ENCODE assay signal across 11 cellular contexts in genomic region chr15:90882781-90883525, GRCh38. TPM values are rescaled to one million over a fixed set of nuclear protein-coding genes. Genes with fewer than 3 reads are reported as not detected.
A peak's percentile ranks its signal among the peaks of the same experiment; 100 is the strongest.
DNase-seq lines count a peak whose midpoint lies in the region; ATAC-seq and TF ChIP-seq lines count a peak whose summit lies in the region.
"Had no signal": no experiment of that assay in that cellular context is flagged by ENCODE, and none has a peak within 500 bp of the region (broad histone marks: within the 10 kb centered on the region; RNA-seq: fewer than 3 reads in every experiment).

No MANE protein-coding gene starts in this region.

- H3K9me3 Mint-ChIP-seq in activated T-cell treated with anti-CD3 and anti-CD28 coated beads, Interleukin-2, amount 50 U/mL, for 72 hours = no peaks in the 10 kb centered on the region
- no peaks in the 10 kb centered on the region for H3K9me3 Mint-ChIP-seq in naive thymus-derived CD4-positive, alpha-beta T cell

- POLR2A ChIA-PET in naive thymus-derived CD4-positive, alpha-beta T cell (lab: Charles Lee) = interaction anchor here (0.6 to 1.3 kb wide), 2 partner anchors 11 to 155 kb away, joined by 3 to 4 read pairs; no protein-coding TSS in a partner anchor

- H3K27me3 ChIP-seq in colonic mucosa = no peaks in the 10 kb centered on the region
- H3K27me3 ChIP-seq in muscle layer of duodenum (ENCODE audit: low read depth, low read length) = no peaks in the 10 kb centered on the region
- no peaks in the 10 kb centered on the region for H3K27me3 ChIP-seq in tibial artery
- no peaks in the 10 kb centered on the region for H3K27me3 ChIP-seq in naive thymus-derived CD4-positive, alpha-beta T cell (ENCODE audit: control insufficient read depth in 2 of 2, insufficient read depth in 2 of 2, low read length in 2 of 2)

- in situ Hi-C loops in KBM-7 (cut with MboI; ENCODE audit: low pct_unique_long_range_greater_than_20kb, low sequenced_read_pairs) = loop anchor here (25.0 kb wide), 1 partner anchor 246 kb away; no protein-coding TSS in a partner anchor

- H3K27ac Mint-ChIP-seq in activated T-cell treated with anti-CD3 and anti-CD28 coated beads, Interleukin-2, amount 50 U/mL, for 72 hours = peak overlapping the region; percentile 60
- H3K27ac Mint-ChIP-seq in naive thymus-derived CD4-positive, alpha-beta T cell = peak overlapping the region in 1 of 9 donors; percentile 72

- peak overlapping the region; percentile 14 to 54 for H3K4me3 Mint-ChIP-seq in activated T-cell treated with anti-CD3 and anti-CD28 coated beads, Interleukin-2, amount 50 U/mL, for 72 hours
- peak overlapping the region in 2 of 10 donors; percentile 25 to 49 for H3K4me3 Mint-ChIP-seq in naive thymus-derived CD4-positive, alpha-beta T cell

- ATAC-seq in activated T-cell treated with anti-CD3 and anti-CD28 coated beads, Interleukin-2, amount 50 U/mL, for 72 hours (replicated peaks in 1 of 2) = no peak
- ATAC-seq in naive thymus-derived CD4-positive, alpha-beta T cell = no peak

- H3K4me1 ChIP-seq in colonic mucosa = peaks cover 5% of the 10 kb centered on the region
- peaks cover 10 to 26% of the 10 kb centered on the region in 2 donors for H3K4me1 ChIP-seq in muscle layer of duodenum (ENCODE audit: control insufficient read depth in 1 of 2, insufficient read depth in 2 of 2, low read length in 2 of 2)
- peaks cover 0 to 38% (median 25%) of the 10 kb centered on the region in 4 donors for H3K4me1 ChIP-seq in tibial artery
- peaks cover 0 to 6% of the 10 kb centered on the region in 2 donors for H3K4me1 ChIP-seq in naive thymus-derived CD4-positive, alpha-beta T cell (ENCODE audit: control insufficient read depth in 2 of 2, insufficient read depth in 2 of 2, low read length in 2 of 2)

- intact Hi-C loops in colonic mucosa (cut with DNase I) (no loop called here), tibial artery (cut with DNase I; ENCODE audit: low total_unique reads) (no loop called here)
- intact Hi-C loops in naive thymus-derived CD4-positive, alpha-beta T cell (cut with micrococcal nuclease) = loop anchor here in 1 of 2 donors (10.0 kb wide), 1 partner anchor 398 kb away; no protein-coding TSS in a partner anchor

- peaks cover 9 to 13% of the 10 kb centered on the region in 2 donors for H3K36me3 Mint-ChIP-seq in activated T-cell treated with anti-CD3 and anti-CD28 coated beads, Interleukin-2, amount 50 U/mL, for 72 hours (ENCODE audit: insufficient read depth in 2 of 2)
- H3K36me3 Mint-ChIP-seq in naive thymus-derived CD4-positive, alpha-beta T cell = peaks cover 0 to 23% (median 0%) of the 10 kb centered on the region in 5 donors

- H3K9ac ChIP-seq in colonic mucosa (ENCODE audit: low read depth in 2 of 2, low read length in 2 of 2) = peak overlapping the region in 1 of 2 donors; percentile 80

- H3K4me1 Mint-ChIP-seq in activated T-cell treated with anti-CD3 and anti-CD28 coated beads, Interleukin-2, amount 50 U/mL, for 72 hours (ENCODE audit: low read depth) = peaks cover 66% of the 10 kb centered on the region
- H3K4me1 Mint-ChIP-seq in naive thymus-derived CD4-positive, alpha-beta T cell = peaks cover 0 to 54% (median 11%) of the 10 kb centered on the region in 7 donors

- H3K27ac ChIP-seq in colonic mucosa (peak overlapping the region; percentile 89), muscle layer of duodenum (ENCODE audit: low read length) (peak overlapping the region; percentile 87), tibial artery (peak overlapping the region; percentile 86 to 98)
- H3K27ac ChIP-seq in naive thymus-derived CD4-positive, alpha-beta T cell (ENCODE audit: low read depth, low read length) = no peak overlapping the region

- peaks cover 5% of the 10 kb centered on the region for H3K36me3 ChIP-seq in colonic mucosa
- peaks cover 30 to 57% of the 10 kb centered on the region in 2 donors for H3K36me3 ChIP-seq in muscle layer of duodenum (ENCODE audit: control insufficient read depth in 1 of 2, insufficient read depth in 2 of 2, low read length in 2 of 2)
- H3K36me3 ChIP-seq in tibial artery = peaks cover 22 to 58% (median 53%) of the 10 kb centered on the region in 3 donors
- H3K36me3 ChIP-seq in naive thymus-derived CD4-positive, alpha-beta T cell (ENCODE audit: control insufficient read depth in 2 of 3, insufficient read depth in 3 of 3, low read length in 3 of 3) = peaks cover 0 to 45% (median 0%) of the 10 kb centered on the region in 3 experiments

- no peak for TF ChIP-seq CTCF in colonic mucosa (IDR thresholded peaks at IDR 0.05)
- TF ChIP-seq CTCF in tibial artery (IDR thresholded peaks at IDR 0.05) = no peak

- CTCF ChIA-PET in naive thymus-derived CD4-positive, alpha-beta T cell (lab: Charles Lee) = interaction anchor here (0.6 to 3.6 kb wide), 3 partner anchors 33 to 678 kb away, joined by 3 to 26 read pairs (median 3); no protein-coding TSS in a partner anchor

- no peak for DNase-seq in activated T-cell treated with anti-CD3 and anti-CD28 coated beads, Interleukin-2, amount 50 U/mL, for 72 hours
- DNase-seq in activated T-cell treated with anti-CD3 and anti-CD28 coated beads, Interleukin-2, amount 50 U/mL, for 48 hours = no peak
- no peak for DNase-seq in colonic mucosa
- peak in 1 of 2 donors; percentile 72 for DNase-seq in tibial artery
- no peak for DNase-seq in naive thymus-derived CD4-positive, alpha-beta T cell
- no peak for DNase-seq in KBM-7
- DNase-seq in hippocampal formation (lab: John Stamatoyannopoulos, UW) = no peak
- DNase-seq: activated CD4-positive, CD25-positive, alpha-beta regulatory T cell; head of caudate nucleus; NCI-H1048 had no signal

- H3K27me3 Mint-ChIP-seq in activated T-cell treated with anti-CD3 and anti-CD28 coated beads, Interleukin-2, amount 50 U/mL, for 72 hours (ENCODE audit: low read depth) = no peaks in the 10 kb centered on the region
- peaks cover 0 to 6% (median 0%) of the 10 kb centered on the region in 5 donors for H3K27me3 Mint-ChIP-seq in naive thymus-derived CD4-positive, alpha-beta T cell

- no peak overlapping the region for H3K4me3 ChIP-seq in colonic mucosa
- H3K4me3 ChIP-seq in muscle layer of duodenum (ENCODE audit: low read depth in 1 of 2, low read length in 2 of 2) = peak overlapping the region in 1 of 2 donors; percentile 68
- H3K4me3 ChIP-seq in tibial artery = no peak overlapping the region
- H3K4me3 ChIP-seq in naive thymus-derived CD4-positive, alpha-beta T cell (ENCODE audit: low read length) = no peak overlapping the region

- no peaks in the 10 kb centered on the region for H3K9me3 ChIP-seq in colonic mucosa
- no peaks in the 10 kb centered on the region for H3K9me3 ChIP-seq in muscle layer of duodenum (ENCODE audit: control insufficient read depth in 1 of 2, low read length in 2 of 2)
- no peaks in the 10 kb centered on the region for H3K9me3 ChIP-seq in tibial artery
- H3K9me3 ChIP-seq in naive thymus-derived CD4-positive, alpha-beta T cell (ENCODE audit: control insufficient read depth in 2 of 3, low read length in 3 of 3) = no peaks in the 10 kb centered on the region

RNA-seq across cellular contexts. Expression of gene FES, which starts 1.4 kb away (rescaled TPM):
- total RNA-seq in activated T-cell treated with anti-CD3 and anti-CD28 coated beads, Interleukin-2, amount 50 U/mL, for 72 hours = 10 to 100 TPM; 68.3 to 81.5 TPM
- total RNA-seq in colonic mucosa = 1 to 10 TPM; 6.5 to 8.8 TPM
- total RNA-seq in naive thymus-derived CD4-positive, alpha-beta T cell = 10 to 100 TPM in 2 of 5 experiments, 1 to 10 TPM in 3; 2.3 to 78.6 (median 9.1) TPM
- polyA plus RNA-seq in naive thymus-derived CD4-positive, alpha-beta T cell = not detected

RNA-seq across cellular contexts. Expression of gene FURIN, which starts 14.6 kb away (rescaled TPM):
- total RNA-seq in activated T-cell treated with anti-CD3 and anti-CD28 coated beads, Interleukin-2, amount 50 U/mL, for 72 hours = 100 to 1,000 TPM; 604 to 721 TPM
- 10 to 100 TPM; 72.3 to 82.5 TPM for total RNA-seq in colonic mucosa
- total RNA-seq in naive thymus-derived CD4-positive, alpha-beta T cell = 100 to 1,000 TPM in 1 of 5 experiments, 10 to 100 TPM in 4; 31.8 to 516 (median 58.9) TPM
- polyA plus RNA-seq in naive thymus-derived CD4-positive, alpha-beta T cell = 1 to 10 TPM; 2.0 to 4.0 TPM

RNA-seq across cellular contexts. Expression of gene MAN2A2, which starts 20.1 kb away (rescaled TPM):
- 100 to 1,000 TPM; 159 to 190 TPM for total RNA-seq in activated T-cell treated with anti-CD3 and anti-CD28 coated beads, Interleukin-2, amount 50 U/mL, for 72 hours
- 10 to 100 TPM; 34.2 to 66.4 TPM for total RNA-seq in colonic mucosa
- total RNA-seq in naive thymus-derived CD4-positive, alpha-beta T cell = 100 to 1,000 TPM; 117 to 171 (median 149) TPM
- 1 to 10 TPM; 7.1 to 8.4 TPM for polyA plus RNA-seq in naive thymus-derived CD4-positive, alpha-beta T cell

RNA-seq across cellular contexts. Expression of gene HDDC3, which starts 49.4 kb away (rescaled TPM):
- total RNA-seq in activated T-cell treated with anti-CD3 and anti-CD28 coated beads, Interleukin-2, amount 50 U/mL, for 72 hours = 10 to 100 TPM; 37.6 to 53.7 TPM
- total RNA-seq in colonic mucosa = 10 to 100 TPM; 13.5 to 29.6 TPM
- 10 to 100 TPM; 13.3 to 34.2 (median 29.0) TPM for total RNA-seq in naive thymus-derived CD4-positive, alpha-beta T cell
- 10 to 100 TPM; 48.9 to 50.9 TPM for polyA plus RNA-seq in naive thymus-derived CD4-positive, alpha-beta T cell

RNA-seq across cellular contexts. Expression of gene UNC45A, which starts 52.1 kb away (rescaled TPM):
- 10 to 100 TPM; 65.9 to 76.8 TPM for total RNA-seq in activated T-cell treated with anti-CD3 and anti-CD28 coated beads, Interleukin-2, amount 50 U/mL, for 72 hours
- 10 to 100 TPM; 60.7 to 74.5 TPM for total RNA-seq in colonic mucosa
- 10 to 100 TPM; 34.2 to 72.7 (median 62.0) TPM for total RNA-seq in naive thymus-derived CD4-positive, alpha-beta T cell
- polyA plus RNA-seq in naive thymus-derived CD4-positive, alpha-beta T cell = 10 to 100 TPM; 57.3 to 75.1 TPM
